ENCODE assay signal across 14 cellular contexts in genomic region chr2:88597168-88597567, GRCh38.
"Had no signal": no experiment of that assay in that cellular context is flagged by ENCODE, and none has a peak within 500 bp of the region (broad histone marks: within the 10 kb centered on the region; RNA-seq: fewer than 3 reads in every experiment).

No MANE protein-coding gene starts in this region.

- H3K4me3 Mint-ChIP-seq: activated naive CD4-positive, alpha-beta T cell treated with anti-CD3 and anti-CD28 coated beads, Interleukin-2, amount 10 ng/mL, durations not matched to agents 7 days and 5 days; activated T-helper 17 cell treated with anti-CD3 and anti-CD28 coated beads, Interleukin-2, amount 50 U/mL, for 72 hours; neural crest cell had no signal

- H3K4me3 ChIP-seq: adrenal gland, pancreas, thyroid gland, vagina had no signal

- H3K27ac ChIP-seq: adrenal gland, pancreas, thyroid gland, vagina, WERI-Rb-1 had no signal

- ATAC-seq: activated T-helper 17 cell treated with anti-CD3 and anti-CD28 coated beads, Interleukin-2, amount 50 U/mL, for 72 hours; left ventricle myocardium superior; pancreas had no signal

- H3K27ac Mint-ChIP-seq: activated naive CD4-positive, alpha-beta T cell treated with anti-CD3 and anti-CD28 coated beads, Interleukin-2, amount 10 ng/mL, durations not matched to agents 7 days and 5 days had no signal

- H3K9me3 ChIP-seq: adrenal gland, pancreas, thyroid gland, vagina had no signal

- DNase-seq: activated CD4-positive, alpha-beta T cell treated with anti-CD3 and anti-CD28 coated beads for 4 hours; activated naive CD4-positive, alpha-beta T cell treated with anti-CD3 and anti-CD28 coated beads, Interleukin-2, amount 10 ng/mL, durations not matched to agents 7 days and 5 days; adrenal gland; erythroblast; hippocampal formation; left ventricle myocardium superior; pancreas; stimulated activated CD4-positive, alpha-beta T cell treated with anti-CD3 and anti-CD28 coated beads, Interleukin-4, amount 100 ng/mL, for 24 hours; T1000; thyroid gland had no signal

- H3K27me3 ChIP-seq: adrenal gland, pancreas, thyroid gland, vagina had no signal

- H3K27me3 Mint-ChIP-seq: activated naive CD4-positive, alpha-beta T cell treated with anti-CD3 and anti-CD28 coated beads, Interleukin-2, amount 10 ng/mL, durations not matched to agents 7 days and 5 days; activated T-helper 17 cell treated with anti-CD3 and anti-CD28 coated beads, Interleukin-2, amount 50 U/mL, for 72 hours had no signal

- H3K9me3 Mint-ChIP-seq: activated naive CD4-positive, alpha-beta T cell treated with anti-CD3 and anti-CD28 coated beads, Interleukin-2, amount 10 ng/mL, durations not matched to agents 7 days and 5 days; activated T-helper 17 cell treated with anti-CD3 and anti-CD28 coated beads, Interleukin-2, amount 50 U/mL, for 72 hours; neural crest cell had no signal
